13 cellular contexts compared by ENCODE assay signal in the genomic region with DNA sequence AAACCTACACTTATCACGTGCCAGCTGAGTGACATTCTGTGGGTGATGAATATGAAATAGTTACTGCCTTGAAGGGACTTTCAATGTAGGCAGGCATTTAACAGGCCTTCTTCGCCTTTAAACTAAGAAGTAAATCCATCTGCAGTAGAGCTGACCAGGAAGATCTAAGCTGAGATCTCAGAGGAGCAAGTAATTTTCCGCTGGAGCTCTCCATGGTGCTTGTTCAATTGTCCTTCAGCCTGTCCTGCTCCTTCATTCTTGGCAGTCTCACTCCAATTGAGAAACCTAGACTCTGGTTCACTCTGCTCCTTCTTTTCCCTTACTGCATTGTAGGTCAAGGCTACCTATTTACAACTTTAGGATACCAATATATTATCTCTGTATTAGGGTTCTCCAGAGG.
DNase-seq lines count a peak whose midpoint lies in the region; ATAC-seq and TF ChIP-seq lines count a peak whose summit lies in the region.
"Had no signal": no experiment of that assay in that cellular context is flagged by ENCODE, and none has a peak within 500 bp of the region (broad histone marks: within the 10 kb centered on the region; RNA-seq: fewer than 3 reads in every experiment).

No MANE protein-coding gene starts in this region.

- no peaks in the 10 kb centered on the region for H3K4me1 ChIP-seq in Karpas-422 (ENCODE audit: low read length)
- H3K4me1 ChIP-seq: heart left ventricle had no signal

- H3K36me3 ChIP-seq in Karpas-422 (ENCODE audit: insufficient read depth, low read length): no peaks in the 10 kb centered on the region
- H3K36me3 ChIP-seq: heart left ventricle had no signal

- H2AFZ ChIP-seq in Karpas-422 (ENCODE audit: low read length): no peak overlapping the region

- no peak overlapping the region for H3K4me2 ChIP-seq in Karpas-422 (ENCODE audit: low read depth, low read length, poor library complexity, severe bottlenecking)

- in situ Hi-C loops in astrocyte of the spinal cord (cut with HindIII; ENCODE audit: low sequenced_read_pairs): no loop called here

- H3K9me2 ChIP-seq in Karpas-422 (replicated peaks; ENCODE audit: insufficient read depth, low read length): no peaks in the 10 kb centered on the region

- H3K27ac ChIP-seq in Karpas-422 (ENCODE audit: low read length): no peak overlapping the region
- H3K27ac ChIP-seq: heart left ventricle had no signal

- no peak for TF ChIP-seq CTCF in astrocyte of the spinal cord (IDR thresholded peaks at IDR 0.05; ENCODE audit: low read depth, low read length)

- no peaks in the 10 kb centered on the region for H3K9me3 ChIP-seq in Karpas-422 (ENCODE audit: low read length)
- H3K9me3 ChIP-seq: heart left ventricle had no signal

- DNase-seq in CMK (ENCODE audit: low read depth) (peak; percentile 2), Karpas-422 (peak; percentile 48), astrocyte of the spinal cord (ENCODE audit: low read depth, low spot score) (peak; percentile 58), left lobe of liver (ENCODE audit: low spot score) (no peak), SHP77 treated with DMSO at 0.1 percent for 48 hours (lab: John Stamatoyannopoulos, UW) (no peak), NOMO-1 treated with DMSO at 0.1 percent for 48 hours (lab: John Stamatoyannopoulos, UW; ENCODE audit: unreplicated experiment) (no peak), NCI-H146 treated with DMSO at 0.1 percent for 48 hours (lab: John Stamatoyannopoulos, UW; ENCODE audit: unreplicated experiment) (no peak), DMS79 treated with DMSO at 0.1 percent for 48 hours (lab: John Stamatoyannopoulos, UW) (no peak)
- DNase-seq: activated CD4-positive, CD25-positive, alpha-beta regulatory T cell treated with anti-CD3 and anti-CD28 coated beads, Interleukin-2, amount 50 U/mL, for 72 hours; activated naive CD8-positive, alpha-beta T cell treated with anti-CD3 and anti-CD28 coated beads, Interleukin-2, amount 50 U/mL, for 24 hours; CD8-positive, alpha-beta T cell; heart left ventricle; NCI-H345 had no signal

- no peaks in the 10 kb centered on the region for H3K79me2 ChIP-seq in Karpas-422 (ENCODE audit: low read length)

- ATAC-seq in left lobe of liver: peak; percentile 73
- ATAC-seq: activated naive CD8-positive, alpha-beta T cell treated with anti-CD3 and anti-CD28 coated beads, Interleukin-2, amount 50 U/mL, for 24 hours; CD8-positive, alpha-beta T cell; heart left ventricle had no signal

- H4K20me1 ChIP-seq in Karpas-422 (ENCODE audit: insufficient read depth, low read depth, low read length): no peaks in the 10 kb centered on the region

- no peaks in the 10 kb centered on the region for H3K27me3 ChIP-seq in Karpas-422 (ENCODE audit: low read length)
- H3K27me3 ChIP-seq: heart left ventricle had no signal

- H3K4me3 ChIP-seq in Karpas-422 (ENCODE audit: low read length): no peak overlapping the region
- H3K4me3 ChIP-seq in astrocyte of the spinal cord (ENCODE audit: low read depth, low read length): no peak overlapping the region
- H3K4me3 ChIP-seq: heart left ventricle had no signal

- no peak overlapping the region for H3K9ac ChIP-seq in Karpas-422 (ENCODE audit: low read length)

Comparison
In these comparisons a context has a peak if more than half of its experiments do, and no peak if none do; other contexts are left out.
1. DNase-seq: peak in CMK (single experiment), Karpas-422 (single experiment) and astrocyte of the spinal cord (single experiment); none in left lobe of liver (single experiment), SHP77 treated with DMSO at 0.1 percent for 48 hours (single experiment), NOMO-1 treated with DMSO at 0.1 percent for 48 hours (single experiment), NCI-H146 treated with DMSO at 0.1 percent for 48 hours (single experiment) and DMS79 treated with DMSO at 0.1 percent for 48 hours (single experiment).